ENCODE assay signal across 13 cellular contexts in the genomic region with DNA sequence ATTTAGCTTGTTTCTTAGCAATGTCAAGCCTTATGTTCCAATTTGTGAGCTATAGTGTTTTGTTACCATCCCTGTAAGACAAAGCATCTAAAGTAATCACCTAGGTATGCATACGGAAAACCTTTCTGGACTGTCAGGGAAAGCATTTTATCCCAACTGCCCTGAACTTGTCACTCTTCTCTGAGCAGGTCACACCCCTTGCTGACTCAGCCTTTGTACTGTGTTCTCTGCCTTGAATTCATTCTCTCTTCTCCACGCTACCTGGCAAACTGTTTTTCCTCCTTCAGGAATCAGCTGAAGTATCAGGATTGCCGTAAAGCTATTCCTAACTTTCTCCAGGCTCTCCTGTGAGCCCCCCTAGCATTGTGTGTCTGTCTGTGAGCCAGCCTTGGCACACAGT. TPM values are rescaled to one million over a fixed set of nuclear protein-coding genes. Genes with fewer than 3 reads are reported as not detected.
DNase-seq lines count a peak whose midpoint lies in the region; ATAC-seq and TF ChIP-seq lines count a peak whose summit lies in the region.
"Had no signal": no experiment of that assay in that cellular context is flagged by ENCODE, and none has a peak within 500 bp of the region (broad histone marks: within the 10 kb centered on the region; RNA-seq: fewer than 3 reads in every experiment).

No MANE protein-coding gene starts in this region.

- no peaks in the 10 kb centered on the region for H3K36me3 ChIP-seq in breast epithelium
- no peaks in the 10 kb centered on the region for H3K36me3 ChIP-seq in lower lobe of right lung
- H3K36me3 ChIP-seq in tibial artery = no peaks in the 10 kb centered on the region
- H3K36me3 ChIP-seq in Karpas-422 (ENCODE audit: insufficient read depth, low read length) = no peaks in the 10 kb centered on the region

- H3K27ac ChIP-seq in breast epithelium (peak overlapping the region; percentile 41 to 80), lower lobe of right lung (no peak overlapping the region), tibial artery (peak overlapping the region; percentile 16 to 60), Karpas-422 (ENCODE audit: low read length) (no peak overlapping the region)

- H3K4me1 ChIP-seq in breast epithelium = peaks cover 0 to 19% of the 10 kb centered on the region in 2 donors
- peaks cover 51% of the 10 kb centered on the region for H3K4me1 ChIP-seq in lower lobe of right lung
- H3K4me1 ChIP-seq in tibial artery = peaks cover 0 to 92% (median 62%) of the 10 kb centered on the region in 4 donors
- no peaks in the 10 kb centered on the region for H3K4me1 ChIP-seq in Karpas-422 (ENCODE audit: low read length)

- peak; percentile 18 to 53 for ATAC-seq in lower lobe of right lung
- ATAC-seq: natural killer cell had no signal

- no peak overlapping the region for H3K9ac ChIP-seq in Karpas-422 (ENCODE audit: low read length)

- peak overlapping the region in 1 of 3 donors; percentile 17 for H3K4me3 ChIP-seq in breast epithelium
- H3K4me3 ChIP-seq in lower lobe of right lung = no peak overlapping the region
- H3K4me3 ChIP-seq in tibial artery = no peak overlapping the region
- no peak overlapping the region for H3K4me3 ChIP-seq in Karpas-422 (ENCODE audit: low read length)

- no peak for TF ChIP-seq POLR2A in breast epithelium (IDR thresholded peaks at IDR 0.05)

- no peaks in the 10 kb centered on the region for H3K9me3 ChIP-seq in breast epithelium
- H3K9me3 ChIP-seq in lower lobe of right lung = no peaks in the 10 kb centered on the region
- no peaks in the 10 kb centered on the region for H3K9me3 ChIP-seq in tibial artery
- H3K9me3 ChIP-seq in Karpas-422 (ENCODE audit: low read length) = no peaks in the 10 kb centered on the region

- no peak overlapping the region for H2AFZ ChIP-seq in Karpas-422 (ENCODE audit: low read length)

- TF ChIP-seq CTCF in breast epithelium (IDR thresholded peaks at IDR 0.05) (no peak), lower lobe of right lung (IDR thresholded peaks at IDR 0.05) (no peak), tibial artery (IDR thresholded peaks at IDR 0.05) (no peak)

- H3K79me2 ChIP-seq in Karpas-422 (ENCODE audit: low read length) = no peaks in the 10 kb centered on the region

- intact Hi-C loops in breast epithelium (cut with DNase I; ENCODE audit: low total_unique reads) (loop anchor here (5.0 kb wide), 2 partner anchors 56 to 1431 kb away; a partner anchor contains a TSS), lower lobe of right lung (cut with DNase I) (no loop called here), tibial artery (cut with DNase I; ENCODE audit: low total_unique reads) (no loop called here)

- H3K27me3 ChIP-seq in breast epithelium (no peaks in the 10 kb centered on the region), lower lobe of right lung (ENCODE audit: low read depth) (no peaks in the 10 kb centered on the region), tibial artery (no peaks in the 10 kb centered on the region), Karpas-422 (ENCODE audit: low read length) (no peaks in the 10 kb centered on the region)

- H3K4me2 ChIP-seq in Karpas-422 (ENCODE audit: low read depth, low read length, poor library complexity, severe bottlenecking) = no peak overlapping the region

- DNase-seq in DMS79 treated with DMSO at 0.1 percent for 48 hours (lab: John Stamatoyannopoulos, UW) (peak; percentile 54), DMS79 (lab: John Stamatoyannopoulos, UW) (no peak), breast epithelium (ENCODE audit: low spot score in 2 of 2) (no peak), lower lobe of right lung (no peak), tibial artery (no peak), Karpas-422 (no peak), COR-L47 (lab: John Stamatoyannopoulos, UW) (no peak), AML-193 (lab: John Stamatoyannopoulos, UW) (no peak)
- DNase-seq: 8988T; cortex of kidney; hippocampal formation; natural killer cell; stimulated activated CD4-positive, alpha-beta T cell treated with anti-CD3 and anti-CD28 coated beads, Interleukin-4, amount 100 ng/mL, for 4 hours had no signal

- no peaks in the 10 kb centered on the region for H4K20me1 ChIP-seq in Karpas-422 (ENCODE audit: insufficient read depth, low read depth, low read length)

- no peaks in the 10 kb centered on the region for H3K9me2 ChIP-seq in Karpas-422 (replicated peaks; ENCODE audit: insufficient read depth, low read length)

RNA-seq across cellular contexts. Expression of a gene that starts 54.2 kb away (rescaled TPM):
- total RNA-seq in breast epithelium = 100 to 1,000 TPM in 1 of 3 donors, 10 to 100 TPM in 2; 64.5 to 126 (median 95.4) TPM
- 58.1 TPM for total RNA-seq in lower lobe of right lung
- total RNA-seq in Karpas-422 (2014; rRNA removed; shearing (Covaris generic); ENCODE audit: low replicate concordance) = 0.41 and 0.51 TPM in 2 replicates

Comparison
In these comparisons a context has a peak if more than half of its experiments do, and no peak if none do; other contexts are left out.
1. H3K27ac ChIP-seq: peak in breast epithelium (2 of 2) and tibial artery (2 of 2); none in lower lobe of right lung (single experiment) and Karpas-422 (single experiment).
2. RNA of a gene that starts 54.2 kb away (total RNA-seq): 64.5 to 126 TPM in breast epithelium and 58.1 TPM in lower lobe of right lung (single experiment); 0.41 to 0.51 TPM in Karpas-422; every median in the first group is over 10 times any median in the second.